ENCODE assay signal across 27 cellular contexts in the genomic region with DNA sequence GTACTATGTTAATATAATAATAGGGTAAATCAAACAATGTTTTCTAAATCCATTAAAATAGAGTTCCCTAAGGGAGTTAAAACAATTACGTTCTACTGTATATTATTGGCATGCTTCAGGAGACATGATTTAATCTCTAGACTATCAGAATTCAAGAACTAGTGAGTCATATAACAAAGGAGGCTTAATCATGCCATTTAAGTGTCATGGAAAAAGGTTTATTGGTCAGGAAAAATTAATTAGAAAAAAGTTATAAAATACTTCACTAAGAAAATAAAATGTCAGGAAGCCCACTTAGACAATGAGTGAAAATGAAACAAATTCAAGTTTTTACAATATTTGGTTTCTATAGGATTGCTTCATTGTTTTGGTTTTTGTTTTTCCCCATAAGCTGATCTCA. TPM values are rescaled to one million over a fixed set of nuclear protein-coding genes. Genes with fewer than 3 reads are reported as not detected.
DNase-seq lines count a peak whose midpoint lies in the region; ATAC-seq, FAIRE-seq and TF ChIP-seq lines count a peak whose summit lies in the region.
"Had no signal": no experiment of that assay in that cellular context is flagged by ENCODE, and none has a peak within 500 bp of the region (broad histone marks: within the 10 kb centered on the region; RNA-seq: fewer than 3 reads in every experiment).

No MANE protein-coding gene starts in this region.

- DNase-seq in PC-3 (no peak), bronchial epithelial cell (ENCODE audit: low read depth) (peak; percentile 56), kidney glomerular epithelial cell (lab: John Stamatoyannopoulos, UW) (peak; percentile 14), GM12891 (ENCODE audit: insufficient read length, low spot score) (no peak), cerebellum (ENCODE audit: low spot score) (no peak)
- no peak for DNase-seq in activated CD4-positive, alpha-beta T cell treated with anti-CD3 and anti-CD28 coated beads for 4 hours
- DNase-seq: BE2C; DMS53; GF-D8; NCI-H1092 treated with DMSO at 0.1 percent for 48 hours; NCI-H1436 treated with DMSO at 0.1 percent for 48 hours; NCI-H1930; NK-92 treated with Interleukin-12 subunit alpha and Interleukin-12 subunit beta, amount 100 ng/mL, for 24 hours had no signal

- H3K4me1 ChIP-seq in HEK293 (ENCODE audit: control insufficient read depth, insufficient read depth, low read length): peaks cover 15% of the 10 kb centered on the region
- peaks cover 8% of the 10 kb centered on the region; the same call in 1 of the 2 replicates for H3K4me1 ChIP-seq in PC-3 (ENCODE audit: insufficient read depth, low read length)
- H3K4me1 ChIP-seq: BE2C had no signal

- H3K36me3 ChIP-seq in HEK293 (ENCODE audit: control insufficient read depth in 2 of 2, insufficient read depth in 1 of 2, low read length in 2 of 2) (no peaks in the 10 kb centered on the region), PC-3 (ENCODE audit: low read depth, low read length) (no peaks in the 10 kb centered on the region), bronchial epithelial cell (ENCODE audit: control insufficient read depth, insufficient read depth, low read length) (no peaks in the 10 kb centered on the region)
- H3K36me3 ChIP-seq: BE2C had no signal

- no peak overlapping the region for H3K4me3 ChIP-seq in HEK293 (ENCODE audit: low read depth, low read length)
- H3K4me3 ChIP-seq in PC-3 (ENCODE audit: low read length): no peak overlapping the region
- H3K4me3 ChIP-seq in bronchial epithelial cell (ENCODE audit: low read depth, low read length): no peak overlapping the region
- H3K4me3 ChIP-seq: K562 had no signal

- TF ChIP-seq CTCF in HEK293 (tag by site-specific recombination; IDR thresholded peaks at IDR 0.05) (no peak), PC-3 (conservative IDR thresholded peaks at IDR 0.05; ENCODE audit: low read depth, low read length) (no peak), bronchial epithelial cell (IDR thresholded peaks at IDR 0.05; ENCODE audit: insufficient read depth, low read length, severe bottlenecking) (no peak)

- H3K4me2 ChIP-seq in PC-3 (ENCODE audit: low read length): no peak overlapping the region

- H3K79me2 ChIP-seq in PC-3 (ENCODE audit: low read length): no peaks in the 10 kb centered on the region

- H3F3A ChIP-seq in PC-3 (ENCODE audit: low read length, unreplicated experiment): no peaks in the 10 kb centered on the region

- intact Hi-C loops in PC-3 (cut with micrococcal nuclease): no loop called here

- H3K27me3 ChIP-seq in PC-3 (ENCODE audit: low read length) (no peaks in the 10 kb centered on the region), bronchial epithelial cell (ENCODE audit: control insufficient read depth, insufficient read depth, low read length) (no peaks in the 10 kb centered on the region)
- H3K27me3 ChIP-seq: BE2C had no signal

- H3K9me3 ChIP-seq in HEK293 (ENCODE audit: control insufficient read depth, insufficient read depth, low read depth, low read length) (no peaks in the 10 kb centered on the region), PC-3 (ENCODE audit: low read length) (no peaks in the 10 kb centered on the region)
- H3K9me3 ChIP-seq: BE2C had no signal

- FAIRE-seq in bronchial epithelial cell (lab: Jason Lieb, UNC) (no peak), GM12891 (lab: Jason Lieb, UNC) (no peak)
- FAIRE-seq: D721Med, GM19239, HepG2, K562 had no signal

- peak; percentile 70 for ATAC-seq in PC-3
- ATAC-seq: HepG2, K562, Panc1, Right ventricle myocardium inferior had no signal

- POLR2A ChIA-PET in HEK293 (lab: Yijun Ruan, JAX): no interaction called here
- POLR2A ChIA-PET in PC-3 (lab: Charles Lee; ENCODE audit: unreplicated experiment): no interaction called here

- H2AFZ ChIP-seq in PC-3 (ENCODE audit: low read length): no peak overlapping the region

- no TSS peak for BruUV-seq in PC-3 (replicated peaks; lab: Mats Ljungman, UMichigan)

- H3K9ac ChIP-seq in PC-3 (ENCODE audit: low read length): no peak overlapping the region

- CTCF ChIA-PET in HEK293 (lab: Yijun Ruan, JAX) (no interaction called here), PC-3 (lab: Charles Lee) (no interaction called here)

- H3K27ac ChIP-seq in HEK293 (ENCODE audit: extremely low read depth, low read depth, low read length) (no peak overlapping the region), PC-3 (ENCODE audit: low read length) (no peak overlapping the region)
- H3K27ac ChIP-seq: HL-60 had no signal

- H3K9me2 ChIP-seq in PC-3 (replicated peaks; ENCODE audit: low read length): no peaks in the 10 kb centered on the region

- H4K20me1 ChIP-seq in PC-3 (ENCODE audit: low read length): no peaks in the 10 kb centered on the region

- no peak for TF ChIP-seq POLR2A in GM12891 (IDR thresholded peaks at IDR 0.05; ENCODE audit: low read depth, low read length)

TF ChIP-seq in HEK293, 187 proteins besides CTCF, POLR2A, EP300 and RAD21 (continues in another document):
- TF ChIP-seq, protein P1, sequence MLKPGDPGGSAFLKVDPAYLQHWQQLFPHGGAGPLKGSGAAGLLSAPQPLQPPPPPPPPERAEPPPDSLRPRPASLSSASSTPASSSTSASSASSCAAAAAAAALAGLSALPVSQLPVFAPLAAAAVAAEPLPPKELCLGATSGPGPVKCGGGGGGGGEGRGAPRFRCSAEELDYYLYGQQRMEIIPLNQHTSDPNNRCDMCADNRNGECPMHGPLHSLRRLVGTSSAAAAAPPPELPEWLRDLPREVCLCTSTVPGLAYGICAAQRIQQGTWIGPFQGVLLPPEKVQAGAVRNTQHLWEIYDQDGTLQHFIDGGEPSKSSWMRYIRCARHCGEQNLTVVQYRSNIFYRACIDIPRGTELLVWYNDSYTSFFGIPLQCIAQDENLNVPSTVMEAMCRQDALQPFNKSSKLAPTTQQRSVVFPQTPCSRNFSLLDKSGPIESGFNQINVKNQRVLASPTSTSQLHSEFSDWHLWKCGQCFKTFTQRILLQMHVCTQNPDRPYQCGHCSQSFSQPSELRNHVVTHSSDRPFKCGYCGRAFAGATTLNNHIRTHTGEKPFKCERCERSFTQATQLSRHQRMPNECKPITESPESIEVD (tag by site-specific recombination; IDR thresholded peaks at IDR 0.05): peak; percentile 84
- TF ChIP-seq ZNF366 (tag by site-specific recombination; conservative IDR thresholded peaks at IDR 0.05) (peak; percentile 29; the same call in 1 of the 2 replicates), ZBTB1 (tag by site-specific recombination; IDR thresholded peaks at IDR 0.05) (no peak), ZNF843 (tag by site-specific recombination; IDR thresholded peaks at IDR 0.05) (peak; percentile 30; the same call in 1 of the 2 replicates), ZNF501 (tag by site-specific recombination; IDR thresholded peaks at IDR 0.05) (no peak)
- TF ChIP-seq, protein P2, sequence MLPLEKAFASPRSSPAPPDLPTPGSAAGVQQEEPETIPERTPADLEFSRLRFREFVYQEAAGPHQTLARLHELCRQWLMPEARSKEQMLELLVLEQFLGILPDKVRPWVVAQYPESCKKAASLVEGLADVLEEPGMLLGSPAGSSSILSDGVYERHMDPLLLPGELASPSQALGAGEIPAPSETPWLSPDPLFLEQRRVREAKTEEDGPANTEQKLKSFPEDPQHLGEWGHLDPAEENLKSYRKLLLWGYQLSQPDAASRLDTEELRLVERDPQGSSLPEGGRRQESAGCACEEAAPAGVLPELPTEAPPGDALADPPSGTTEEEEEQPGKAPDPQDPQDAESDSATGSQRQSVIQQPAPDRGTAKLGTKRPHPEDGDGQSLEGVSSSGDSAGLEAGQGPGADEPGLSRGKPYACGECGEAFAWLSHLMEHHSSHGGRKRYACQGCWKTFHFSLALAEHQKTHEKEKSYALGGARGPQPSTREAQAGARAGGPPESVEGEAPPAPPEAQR (tag by site-specific recombination; IDR thresholded peaks at IDR 0.05): no peak

TF ChIP-seq in GM12891, 5 proteins besides CTCF, POLR2A, EP300 and RAD21:
- TF ChIP-seq PAX5 (IDR thresholded peaks at IDR 0.05; ENCODE audit: insufficient read depth, low read length, severe bottlenecking) (no peak), TAF1 (IDR thresholded peaks at IDR 0.05; ENCODE audit: low read depth, low read length) (no peak), SPI1 (IDR thresholded peaks at IDR 0.05; ENCODE audit: low read depth, low read length) (no peak)
TF ChIP-seq in GM12891: peak in this region for 0.

RNA-seq across cellular contexts. Expression of a gene that starts 34.7 kb away (rescaled TPM):
- not detected in 2 replicates for total RNA-seq in PC-3 (2014; rRNA removed)
- not detected in 2 replicates for total RNA-seq in bronchial epithelial cell
- not detected for polyA plus RNA-seq in GM12891 (2012; ENCODE audit: low read depth, missing spikeins)
- total RNA-seq in cerebellum: 10.2 TPM
- total RNA-seq: A673, H4, HepG2, HT-29, K562, LHCN-M2, NCI-H460, Right ventricle myocardium inferior, SK-MEL-5 had no signal
- polyA plus RNA-seq: HepG2, K562 had no signal

Comparison
In these comparisons a context has a peak if more than half of its experiments do, and no peak if none do; other contexts are left out.
1. DNase-seq: peak in bronchial epithelial cell (single experiment) and kidney glomerular epithelial cell (single experiment); none in PC-3 (single experiment), GM12891 (single experiment), activated CD4-positive, alpha-beta T cell treated with anti-CD3 and anti-CD28 coated beads for 4 hours (0 of 2) and cerebellum (single experiment).
2. RNA of a gene that starts 34.7 kb away (total RNA-seq): 10.2 TPM in cerebellum (single experiment); not detected in PC-3 and not detected in bronchial epithelial cell; every median in the first group is over 10 times any median in the second.